Comparison of ENCODE assay signal across 1 cellular context in the genomic region with DNA sequence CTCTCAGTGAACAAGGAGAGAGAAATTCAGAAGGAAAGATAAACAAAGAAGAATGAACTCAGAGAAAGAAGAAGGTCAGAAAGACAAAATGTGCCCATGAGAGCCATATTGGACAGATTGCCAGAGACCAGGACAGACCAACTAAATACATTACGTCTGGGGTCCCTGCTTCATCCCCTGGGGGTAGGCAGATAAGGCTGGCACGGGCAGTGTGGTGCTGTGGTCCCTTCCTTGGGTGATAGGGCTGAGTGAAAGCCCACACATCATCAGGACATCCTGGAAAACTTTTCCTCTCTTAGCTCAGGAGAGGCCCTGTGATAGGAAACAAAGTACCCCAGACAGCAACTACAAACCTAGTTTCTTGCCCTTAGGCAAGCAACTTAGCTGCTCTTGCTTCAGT.
TF ChIP-seq lines count a peak whose summit lies in the region.

No MANE protein-coding gene starts in this region.

TF ChIP-seq in H1, 55 proteins besides CTCF, POLR2A, EP300 and RAD21:
- TF ChIP-seq CHD1 (IDR thresholded peaks at IDR 0.05; ENCODE audit: low read depth, low read length) (no peak), HDAC2 (IDR thresholded peaks at IDR 0.05; ENCODE audit: borderline replicate concordance in 1 of 2, low read depth in 2 of 2, low read length in 2 of 2) (no peak), TBP (IDR thresholded peaks at IDR 0.05; ENCODE audit: low read depth, low read length) (no peak), PHF8 (conservative IDR thresholded peaks at IDR 0.05; ENCODE audit: low read depth, low read length) (no peak), KDM1A (IDR thresholded peaks at IDR 0.05; ENCODE audit: borderline replicate concordance, low read length) (no peak), YY1 (IDR thresholded peaks at IDR 0.05; ENCODE audit: low read depth, low read length) (no peak), BCL11A (IDR thresholded peaks at IDR 0.05; ENCODE audit: low read depth in 2 of 2, low read length in 2 of 2) (no peak), HDAC6 (IDR thresholded peaks at IDR 0.05; ENCODE audit: low read depth, low read length) (no peak), JUND (IDR thresholded peaks at IDR 0.05; ENCODE audit: low read length) (no peak), CBX5 (IDR thresholded peaks at IDR 0.05; ENCODE audit: low read depth, low read length) (no peak)
- TF ChIP-seq, protein P1, sequence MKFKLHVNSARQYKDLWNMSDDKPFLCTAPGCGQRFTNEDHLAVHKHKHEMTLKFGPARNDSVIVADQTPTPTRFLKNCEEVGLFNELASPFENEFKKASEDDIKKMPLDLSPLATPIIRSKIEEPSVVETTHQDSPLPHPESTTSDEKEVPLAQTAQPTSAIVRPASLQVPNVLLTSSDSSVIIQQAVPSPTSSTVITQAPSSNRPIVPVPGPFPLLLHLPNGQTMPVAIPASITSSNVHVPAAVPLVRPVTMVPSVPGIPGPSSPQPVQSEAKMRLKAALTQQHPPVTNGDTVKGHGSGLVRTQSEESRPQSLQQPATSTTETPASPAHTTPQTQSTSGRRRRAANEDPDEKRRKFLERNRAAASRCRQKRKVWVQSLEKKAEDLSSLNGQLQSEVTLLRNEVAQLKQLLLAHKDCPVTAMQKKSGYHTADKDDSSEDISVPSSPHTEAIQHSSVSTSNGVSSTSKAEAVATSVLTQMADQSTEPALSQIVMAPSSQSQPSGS (IDR thresholded peaks at IDR 0.05; ENCODE audit: low read length), result no peak
